In the genomic region with DNA sequence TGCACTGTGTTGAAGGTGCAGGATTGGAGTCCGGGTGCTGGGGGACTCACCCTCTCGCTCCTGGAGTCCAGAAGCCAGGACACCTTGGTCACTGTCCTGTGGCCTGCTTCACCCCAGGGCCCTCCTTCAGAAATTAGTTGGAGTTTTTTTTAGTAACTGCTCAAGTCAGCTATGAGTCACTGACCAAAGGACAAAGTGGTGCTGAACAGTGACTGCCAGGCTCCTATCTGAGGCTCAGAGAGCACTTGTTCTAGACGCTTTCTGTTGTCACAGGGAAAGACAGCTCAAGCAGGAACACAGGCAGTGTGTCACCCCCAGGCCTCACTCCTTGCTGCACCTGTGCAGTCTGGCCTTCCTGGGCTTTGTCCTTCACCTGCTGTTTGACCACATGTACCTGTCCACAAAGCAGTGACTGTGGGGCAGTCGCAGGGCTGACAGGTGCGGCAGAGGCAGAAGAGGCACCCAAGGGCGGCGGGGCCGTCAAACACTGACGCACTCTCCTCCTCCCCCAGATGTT, we compare ENCODE assay signal across 1 cellular context.
TF ChIP-seq lines count a peak whose summit lies in the region.

No MANE protein-coding gene starts in this region.

TF ChIP-seq in IMR-90, 13 proteins besides CTCF, POLR2A, EP300 and RAD21 (continued from another document):
- TF ChIP-seq ELK1 (IDR thresholded peaks at IDR 0.05; ENCODE audit: borderline replicate concordance, low read depth, low read length) (no peak), RFX5 (IDR thresholded peaks at IDR 0.05; ENCODE audit: low read depth, low read length) (no peak)
